In genomic region chr3:48157950-48158376, GRCh38 we compare ENCODE assay signal across 7 cellular contexts. TPM values are rescaled to one million over a fixed set of nuclear protein-coding genes. Genes with fewer than 3 reads are reported as not detected.
DNase-seq lines count a peak whose midpoint lies in the region; ATAC-seq, FAIRE-seq and TF ChIP-seq lines count a peak whose summit lies in the region.

No MANE protein-coding gene starts in this region.

- TF ChIP-seq CTCF in GM13977 (IDR thresholded peaks at IDR 0.05; ENCODE audit: extremely low read depth, insufficient read depth, missing control alignments), result peak; percentile 64
- peak; percentile 69 for TF ChIP-seq CTCF in PC-9 (conservative IDR thresholded peaks at IDR 0.05)
- TF ChIP-seq CTCF in heart right ventricle (IDR thresholded peaks at IDR 0.05), result peak; percentile 62 to 83 (median 79)

- ATAC-seq in heart right ventricle, result peak; percentile 27 to 71 (median 66)

- POLR2A ChIA-PET in PC-9 (lab: Charles Lee; ENCODE audit: unreplicated experiment), result interaction anchor here (0.5 to 0.7 kb wide), 2 partner anchors 315 to 360 kb away, joined by 3 read pairs; no protein-coding TSS in a partner anchor

- no peak overlapping the region for H2AFZ ChIP-seq in PC-9

- BruUV-seq in PC-9 (replicated peaks; lab: Mats Ljungman, UMichigan), result no TSS peak

- DNase-seq in GM13977 (ENCODE audit: low spot score), result peak; percentile 54
- peak in 1 of 2 experiments; percentile 40 for DNase-seq in PC-9
- DNase-seq in activated gamma-delta T cell treated with anti-CD3 and anti-CD28 coated beads, Interleukin-2, amount 50 U/mL, for 16 hours (ENCODE audit: low read depth), result peak; percentile 24
- DNase-seq in heart right ventricle, result peak; percentile 64 to 67
- peak; percentile 52 for DNase-seq in renal cortical epithelial cell (ENCODE audit: low read depth)
- DNase-seq in NCI-H2196 treated with DMSO at 0.1 percent for 48 hours (lab: John Stamatoyannopoulos, UW; ENCODE audit: unreplicated experiment), result no peak
- no peak for DNase-seq in H54 (ENCODE audit: insufficient read length, low spot score)

- H4K20me1 ChIP-seq in PC-9 (ENCODE audit: insufficient read depth), result no peaks in the 10 kb centered on the region

- H3K27me3 ChIP-seq in PC-9 (ENCODE audit: insufficient read depth, low read depth), result no peaks in the 10 kb centered on the region
- no peaks in the 10 kb centered on the region for H3K27me3 ChIP-seq in heart right ventricle

- WGBS in heart right ventricle, 2 donors, result 46 to 48% methylated on average over 5 of the region's 5 CpGs

- CTCF ChIA-PET in PC-9 (lab: Charles Lee), result interaction anchor here (0.5 to 1.2 kb wide), 4 partner anchors 57 to 672 kb away, joined by 3 to 6 read pairs (median 4); no protein-coding TSS in a partner anchor

- peak overlapping the region; percentile 30; the same call in 1 of the 2 replicates for H3K27ac ChIP-seq in PC-9
- H3K27ac ChIP-seq in heart right ventricle, result no peak overlapping the region

- H3K79me2 ChIP-seq in PC-9 (ENCODE audit: low read depth), result no peaks in the 10 kb centered on the region

- H3K4me1 ChIP-seq in PC-9 (replicated peaks; ENCODE audit: insufficient read depth) (peaks cover 35% of the 10 kb centered on the region), heart right ventricle (peaks cover 0 to 9% (median 0%) of the 10 kb centered on the region in 9 donors)

- no peak overlapping the region for H3K4me3 ChIP-seq in PC-9
- H3K4me3 ChIP-seq in heart right ventricle, result no peak overlapping the region

- TF ChIP-seq POLR2A in H54 (IDR thresholded peaks at IDR 0.05; ENCODE audit: low read depth, low read length), result no peak

- H3K9me2 ChIP-seq in PC-9 (ENCODE audit: insufficient read depth), result no peaks in the 10 kb centered on the region

- H3K36me3 ChIP-seq in PC-9 (ENCODE audit: low read depth), result no peaks in the 10 kb centered on the region
- peaks cover 0 to 45% (median 0%) of the 10 kb centered on the region in 9 donors for H3K36me3 ChIP-seq in heart right ventricle

- H3K4me2 ChIP-seq in PC-9, result no peak overlapping the region

- H3F3A ChIP-seq in PC-9 (ENCODE audit: insufficient read depth, low read depth), result peaks cover 33% of the 10 kb centered on the region; the same call in 1 of the 2 replicates

- intact Hi-C loops in PC-9 (cut with micrococcal nuclease; ENCODE audit: unreplicated experiment) (loop anchor here (10.0 kb wide), 1 partner anchor 733 kb away; no protein-coding TSS in a partner anchor), heart right ventricle (cut with DNase I) (loop anchor here in 6 of 10 donors (5.0 to 10.0 kb wide), 7 partner anchors 73 to 633 kb away; no protein-coding TSS in a partner anchor)

- no peaks in the 10 kb centered on the region for H3K9me3 ChIP-seq in PC-9 (ENCODE audit: insufficient read depth, low read depth)
- H3K9me3 ChIP-seq in heart right ventricle, result no peaks in the 10 kb centered on the region

- in situ Hi-C loops in GM13977 (cut with MboI; ENCODE audit: low pct_unique_long_range_greater_than_20kb, low sequenced_read_pairs, unreplicated experiment), result loop anchor here (10.0 kb wide), 1 partner anchor 323 kb away; no protein-coding TSS in a partner anchor

- FAIRE-seq in H54 (lab: Jason Lieb, UNC), result no peak

RNA-seq across cellular contexts. Expression of gene CDC25A, which starts 30.3 kb away (rescaled TPM):
- total RNA-seq in PC-9 (2021) (9.7 and 10.5 TPM in 2 replicates), heart right ventricle (1 to 10 TPM in 6 of 10 donors, under 1 TPM in 4; 0.47 to 3.2 (median 1.2) TPM), renal cortical epithelial cell (3.2 and 7.3 TPM in 2 replicates)
- polyA plus RNA-seq in heart right ventricle, result under 1 TPM; 0.20 to 0.59 TPM

Comparison
In these comparisons a context has a peak if more than half of its experiments do, and no peak if none do; other contexts are left out.
1. DNase-seq: peak in GM13977 (single experiment), activated gamma-delta T cell treated with anti-CD3 and anti-CD28 coated beads, Interleukin-2, amount 50 U/mL, for 16 hours (single experiment), heart right ventricle (2 of 2) and renal cortical epithelial cell (single experiment); none in NCI-H2196 treated with DMSO at 0.1 percent for 48 hours (single experiment) and H54 (single experiment).
2. Peak in every context shown above with its lines, with median percentiles within 50 percentile points of each other: CTCF ChIP-seq.